ENCODE assay signal across 1 cellular context in the genomic region with DNA sequence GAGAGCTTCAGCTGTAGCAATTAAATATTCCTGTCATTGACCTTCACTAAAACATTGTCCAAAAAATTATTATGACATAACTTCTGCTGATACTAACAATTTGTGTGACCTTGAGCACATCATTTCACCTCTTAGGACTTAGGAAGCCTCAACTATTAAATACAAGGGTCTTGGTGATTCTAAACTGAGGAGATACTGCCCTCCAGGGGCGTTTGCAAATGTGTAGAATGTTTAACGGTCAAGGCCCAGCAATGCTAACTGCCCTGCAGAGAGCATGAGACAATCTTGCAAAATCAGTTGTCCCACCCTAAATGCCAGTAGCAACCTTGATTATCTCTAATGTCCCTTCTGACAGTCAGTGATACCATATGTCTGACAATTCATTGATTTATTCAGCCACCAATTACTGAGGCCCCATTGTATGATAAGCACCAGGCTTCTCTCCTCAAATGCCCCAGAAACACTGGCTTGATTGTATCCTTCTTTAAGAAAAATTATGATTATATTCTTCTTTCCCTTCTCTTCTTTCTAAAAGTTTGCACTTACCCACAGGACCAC.
TF ChIP-seq lines count a peak whose summit lies in the region.

No MANE protein-coding gene starts in this region.

TF ChIP-seq in GM23338, 12 proteins besides CTCF, POLR2A, EP300 and RAD21 (continued from another document):
- TF ChIP-seq JUNB (IDR thresholded peaks at IDR 0.05; ENCODE audit: unreplicated experiment) (no peak), ZNF331 (CRISPR knock-in tag; IDR thresholded peaks at IDR 0.05; ENCODE audit: low read depth) (no peak)
